In the genomic region with DNA sequence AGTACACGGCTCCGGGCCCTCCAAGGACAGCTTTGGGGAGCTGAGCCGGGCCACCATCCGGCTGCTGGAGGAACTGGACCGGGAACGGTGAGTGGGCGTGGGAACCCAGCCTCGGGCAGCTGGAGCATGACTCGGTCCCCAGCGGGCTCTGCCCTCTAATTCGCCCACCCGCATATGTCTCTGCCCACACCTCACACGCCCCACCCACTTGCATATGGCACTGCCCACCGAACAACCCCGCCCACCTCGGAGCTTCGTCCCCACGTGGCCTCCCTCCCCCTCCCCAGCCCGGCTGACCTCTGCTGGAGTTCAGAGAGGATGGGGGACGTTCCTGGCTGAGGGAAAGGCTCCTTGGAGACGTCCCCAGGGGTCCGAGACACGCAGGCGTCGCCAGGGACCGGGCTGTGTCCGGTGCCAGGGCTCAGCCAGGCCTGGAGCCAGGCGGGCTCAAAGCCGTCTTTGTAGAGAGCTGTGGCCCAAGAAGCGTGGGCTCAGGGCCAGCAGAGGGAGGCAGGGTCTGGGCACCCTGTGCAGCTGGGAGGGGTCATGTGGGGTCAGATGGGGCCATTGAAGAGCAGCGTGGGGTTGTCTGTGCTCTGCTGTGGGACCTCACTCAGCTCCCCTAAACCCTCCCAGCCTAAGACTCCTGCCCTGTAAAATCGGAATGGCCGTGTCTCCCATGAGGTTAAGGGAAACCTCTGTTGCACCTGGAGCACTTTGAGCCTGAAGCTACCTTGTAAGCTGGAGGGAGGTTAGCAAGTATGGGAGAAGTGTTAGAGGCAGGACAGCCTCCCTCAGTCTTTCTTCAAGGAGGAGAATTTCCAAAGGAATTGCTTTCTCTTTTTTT, we compare ENCODE assay signal across 9 cellular contexts.
DNase-seq lines count a peak whose midpoint lies in the region; ATAC-seq and TF ChIP-seq lines count a peak whose summit lies in the region.
"Had no signal": no experiment of that assay in that cellular context is flagged by ENCODE, and none has a peak within 500 bp of the region (broad histone marks: within the 10 kb centered on the region; RNA-seq: fewer than 3 reads in every experiment).

No MANE protein-coding gene starts in this region.

- H3K4me3 ChIP-seq in coronary artery = peak overlapping the region; percentile 42

- ATAC-seq in GM18520 (IDR thresholded peaks at IDR 0.05; ENCODE audit: unreplicated experiment) (no peak), HG02759 (IDR thresholded peaks at IDR 0.05; ENCODE audit: unreplicated experiment) (no peak)

- H3K27ac ChIP-seq in coronary artery = no peak overlapping the region

- intact Hi-C loops in posterior cingulate gyrus (cut with DNase I) = no loop called here

- no peak for TF ChIP-seq CTCF in coronary artery (IDR thresholded peaks at IDR 0.05)

- DNase-seq in DMS 273 (lab: John Stamatoyannopoulos, UW; ENCODE audit: unreplicated experiment) = peak; percentile 94
- peak; percentile 88 for DNase-seq in NCI-H82 (lab: John Stamatoyannopoulos, UW)
- no peak for DNase-seq in coronary artery (ENCODE audit: low spot score)
- peak; percentile 83 to 99 (median 94) for DNase-seq in posterior cingulate gyrus
- no peak for DNase-seq in stimulated activated CD4-positive, alpha-beta T cell treated with anti-CD3 and anti-CD28 coated beads, Interleukin-4, amount 100 ng/mL, for 1 hour
- DNase-seq in NCI-H345 treated with DMSO at 0.1 percent for 48 hours (lab: John Stamatoyannopoulos, UW; ENCODE audit: unreplicated experiment) = no peak
- DNase-seq: effector CD4-positive, alpha-beta T cell had no signal

Comparison
In these comparisons a context has a peak if more than half of its experiments do, and no peak if none do; other contexts are left out.
1. DNase-seq: peak in DMS 273 (single experiment), NCI-H82 (single experiment) and posterior cingulate gyrus (10 of 10); none in coronary artery (single experiment), stimulated activated CD4-positive, alpha-beta T cell treated with anti-CD3 and anti-CD28 coated beads, Interleukin-4, amount 100 ng/mL, for 1 hour (single experiment) and NCI-H345 treated with DMSO at 0.1 percent for 48 hours (single experiment).